ENCODE assay signal across 2 cellular contexts in the genomic region with DNA sequence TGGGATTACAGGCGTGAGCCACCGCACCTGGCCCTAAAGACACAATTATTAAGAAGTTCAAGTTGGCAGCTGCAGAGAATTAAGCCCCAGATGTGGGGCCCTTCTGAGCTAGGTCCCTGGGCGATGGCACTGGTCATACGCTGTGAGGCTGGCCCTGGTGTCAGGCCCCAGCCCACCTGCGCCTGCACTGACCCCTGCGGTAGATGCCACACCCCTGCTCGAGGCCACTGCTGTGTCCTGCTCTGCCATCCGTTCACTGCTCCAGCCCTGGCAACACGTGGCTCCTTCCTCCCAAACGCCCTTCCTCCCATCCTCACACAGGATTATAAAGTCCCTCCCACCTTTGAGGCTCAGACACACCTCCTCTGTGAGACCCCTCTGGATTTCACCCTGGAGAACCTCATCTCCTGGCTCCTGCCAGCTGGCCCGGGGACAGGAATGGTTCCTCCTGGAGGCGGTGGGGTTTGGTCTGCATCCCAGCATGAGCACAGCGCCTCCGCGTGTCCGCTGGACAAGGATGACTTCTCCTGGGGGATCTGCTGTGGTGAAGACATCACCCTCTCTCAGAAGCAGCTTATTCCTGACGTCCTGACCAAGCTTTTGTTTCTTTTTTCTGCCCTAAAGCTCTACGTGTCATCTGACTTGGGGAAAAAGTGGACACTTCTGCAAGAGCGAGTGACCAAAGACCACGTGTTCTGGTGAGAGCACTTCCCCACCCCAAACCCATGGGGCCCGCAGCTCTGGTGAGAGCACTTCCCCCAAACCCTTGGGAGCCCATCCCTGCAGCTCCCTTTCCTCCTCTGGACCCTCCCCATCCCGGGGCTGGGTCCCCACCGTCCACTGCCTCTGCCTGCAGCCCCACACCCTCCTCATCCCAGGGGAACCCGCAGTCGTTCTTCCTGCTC.
TF ChIP-seq lines count a peak whose summit lies in the region.

No MANE protein-coding gene starts in this region.

TF ChIP-seq in IMR-90, 13 proteins besides CTCF, POLR2A, EP300 and RAD21:
- TF ChIP-seq NFE2L2 (IDR thresholded peaks at IDR 0.05; ENCODE audit: low read depth, low read length) (no peak), BHLHE40 (IDR thresholded peaks at IDR 0.05; ENCODE audit: low read depth, low read length) (no peak), FOS (IDR thresholded peaks at IDR 0.05; ENCODE audit: low read depth, low read length) (no peak), RCOR1 (IDR thresholded peaks at IDR 0.05; ENCODE audit: insufficient replicate concordance, low read length) (no peak), CEBPB (IDR thresholded peaks at IDR 0.05; ENCODE audit: low read depth, low read length) (no peak), MAFK (IDR thresholded peaks at IDR 0.05; ENCODE audit: low read depth, low read length) (no peak), SMC3 (IDR thresholded peaks at IDR 0.05; ENCODE audit: low read depth, low read length) (no peak), MAZ (IDR thresholded peaks at IDR 0.05; ENCODE audit: borderline replicate concordance, low read depth, low read length) (no peak), MXI1 (IDR thresholded peaks at IDR 0.05; ENCODE audit: borderline replicate concordance, low read depth, low read length) (no peak), RFX5 (IDR thresholded peaks at IDR 0.05; ENCODE audit: low read depth, low read length) (no peak), CHD1 (IDR thresholded peaks at IDR 0.05; ENCODE audit: low read depth, low read length) (no peak)
- TF ChIP-seq, protein P1, sequence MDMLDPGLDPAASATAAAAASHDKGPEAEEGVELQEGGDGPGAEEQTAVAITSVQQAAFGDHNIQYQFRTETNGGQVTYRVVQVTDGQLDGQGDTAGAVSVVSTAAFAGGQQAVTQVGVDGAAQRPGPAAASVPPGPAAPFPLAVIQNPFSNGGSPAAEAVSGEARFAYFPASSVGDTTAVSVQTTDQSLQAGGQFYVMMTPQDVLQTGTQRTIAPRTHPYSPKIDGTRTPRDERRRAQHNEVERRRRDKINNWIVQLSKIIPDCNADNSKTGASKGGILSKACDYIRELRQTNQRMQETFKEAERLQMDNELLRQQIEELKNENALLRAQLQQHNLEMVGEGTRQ (IDR thresholded peaks at IDR 0.05; ENCODE audit: low read depth, low read length): no peak
- TF ChIP-seq, protein P2, sequence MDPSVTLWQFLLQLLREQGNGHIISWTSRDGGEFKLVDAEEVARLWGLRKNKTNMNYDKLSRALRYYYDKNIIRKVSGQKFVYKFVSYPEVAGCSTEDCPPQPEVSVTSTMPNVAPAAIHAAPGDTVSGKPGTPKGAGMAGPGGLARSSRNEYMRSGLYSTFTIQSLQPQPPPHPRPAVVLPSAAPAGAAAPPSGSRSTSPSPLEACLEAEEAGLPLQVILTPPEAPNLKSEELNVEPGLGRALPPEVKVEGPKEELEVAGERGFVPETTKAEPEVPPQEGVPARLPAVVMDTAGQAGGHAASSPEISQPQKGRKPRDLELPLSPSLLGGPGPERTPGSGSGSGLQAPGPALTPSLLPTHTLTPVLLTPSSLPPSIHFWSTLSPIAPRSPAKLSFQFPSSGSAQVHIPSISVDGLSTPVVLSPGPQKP (IDR thresholded peaks at IDR 0.05; ENCODE audit: borderline replicate concordance, low read depth, low read length): no peak

TF ChIP-seq in K562, 482 proteins besides CTCF, POLR2A, EP300 and RAD21:
- TF ChIP-seq, protein P3, sequence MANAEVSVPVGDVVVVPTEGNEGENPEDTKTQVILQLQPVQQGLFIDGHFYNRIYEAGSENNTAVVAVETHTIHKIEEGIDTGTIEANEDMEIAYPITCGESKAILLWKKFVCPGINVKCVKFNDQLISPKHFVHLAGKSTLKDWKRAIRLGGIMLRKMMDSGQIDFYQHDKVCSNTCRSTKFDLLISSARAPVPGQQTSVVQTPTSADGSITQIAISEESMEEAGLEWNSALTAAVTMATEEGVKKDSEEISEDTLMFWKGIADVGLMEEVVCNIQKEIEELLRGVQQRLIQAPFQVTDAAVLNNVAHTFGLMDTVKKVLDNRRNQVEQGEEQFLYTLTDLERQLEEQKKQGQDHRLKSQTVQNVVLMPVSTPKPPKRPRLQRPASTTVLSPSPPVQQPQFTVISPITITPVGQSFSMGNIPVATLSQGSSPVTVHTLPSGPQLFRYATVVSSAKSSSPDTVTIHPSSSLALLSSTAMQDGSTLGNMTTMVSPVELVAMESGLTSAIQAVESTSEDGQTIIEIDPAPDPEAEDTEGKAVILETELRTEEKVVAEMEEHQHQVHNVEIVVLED (CRISPR knock-in tag; IDR thresholded peaks at IDR 0.05): no peak
- TF ChIP-seq ZBTB7A (IDR thresholded peaks at IDR 0.05; ENCODE audit: borderline replicate concordance, control insufficient read depth, low read depth, low read length) (no peak), PHB2 (IDR thresholded peaks at IDR 0.05; ENCODE audit: low read depth) (no peak), SP1 (CRISPR knock-in tag; IDR thresholded peaks at IDR 0.05) (no peak), ZC3H4 (CRISPR knock-in tag; IDR thresholded peaks at IDR 0.05; ENCODE audit: borderline replicate concordance) (no peak), ATF1 (CRISPR knock-in tag; IDR thresholded peaks at IDR 0.05) (no peak), ATF1 (tag; IDR thresholded peaks at IDR 0.05) (no peak), ZNF274 (IDR thresholded peaks at IDR 0.05; ENCODE audit: borderline replicate concordance, low read depth, low read length) (no peak), ZNF785 (CRISPR knock-in tag; IDR thresholded peaks at IDR 0.05) (no peak), MAFG (tag; conservative IDR thresholded peaks at IDR 0.05) (no peak)
- TF ChIP-seq, protein P4, sequence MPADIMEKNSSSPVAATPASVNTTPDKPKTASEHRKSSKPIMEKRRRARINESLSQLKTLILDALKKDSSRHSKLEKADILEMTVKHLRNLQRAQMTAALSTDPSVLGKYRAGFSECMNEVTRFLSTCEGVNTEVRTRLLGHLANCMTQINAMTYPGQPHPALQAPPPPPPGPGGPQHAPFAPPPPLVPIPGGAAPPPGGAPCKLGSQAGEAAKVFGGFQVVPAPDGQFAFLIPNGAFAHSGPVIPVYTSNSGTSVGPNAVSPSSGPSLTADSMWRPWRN (IDR thresholded peaks at IDR 0.05; ENCODE audit: low read depth): no peak
- TF ChIP-seq, protein P5, sequence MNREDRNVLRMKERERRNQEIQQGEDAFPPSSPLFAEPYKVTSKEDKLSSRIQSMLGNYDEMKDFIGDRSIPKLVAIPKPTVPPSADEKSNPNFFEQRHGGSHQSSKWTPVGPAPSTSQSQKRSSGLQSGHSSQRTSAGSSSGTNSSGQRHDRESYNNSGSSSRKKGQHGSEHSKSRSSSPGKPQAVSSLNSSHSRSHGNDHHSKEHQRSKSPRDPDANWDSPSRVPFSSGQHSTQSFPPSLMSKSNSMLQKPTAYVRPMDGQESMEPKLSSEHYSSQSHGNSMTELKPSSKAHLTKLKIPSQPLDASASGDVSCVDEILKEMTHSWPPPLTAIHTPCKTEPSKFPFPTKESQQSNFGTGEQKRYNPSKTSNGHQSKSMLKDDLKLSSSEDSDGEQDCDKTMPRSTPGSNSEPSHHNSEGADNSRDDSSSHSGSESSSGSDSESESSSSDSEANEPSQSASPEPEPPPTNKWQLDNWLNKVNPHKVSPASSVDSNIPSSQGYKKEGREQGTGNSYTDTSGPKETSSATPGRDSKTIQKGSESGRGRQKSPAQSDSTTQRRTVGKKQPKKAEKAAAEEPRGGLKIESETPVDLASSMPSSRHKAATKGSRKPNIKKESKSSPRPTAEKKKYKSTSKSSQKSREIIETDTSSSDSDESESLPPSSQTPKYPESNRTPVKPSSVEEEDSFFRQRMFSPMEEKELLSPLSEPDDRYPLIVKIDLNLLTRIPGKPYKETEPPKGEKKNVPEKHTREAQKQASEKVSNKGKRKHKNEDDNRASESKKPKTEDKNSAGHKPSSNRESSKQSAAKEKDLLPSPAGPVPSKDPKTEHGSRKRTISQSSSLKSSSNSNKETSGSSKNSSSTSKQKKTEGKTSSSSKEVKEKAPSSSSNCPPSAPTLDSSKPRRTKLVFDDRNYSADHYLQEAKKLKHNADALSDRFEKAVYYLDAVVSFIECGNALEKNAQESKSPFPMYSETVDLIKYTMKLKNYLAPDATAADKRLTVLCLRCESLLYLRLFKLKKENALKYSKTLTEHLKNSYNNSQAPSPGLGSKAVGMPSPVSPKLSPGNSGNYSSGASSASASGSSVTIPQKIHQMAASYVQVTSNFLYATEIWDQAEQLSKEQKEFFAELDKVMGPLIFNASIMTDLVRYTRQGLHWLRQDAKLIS (CRISPR knock-in tag; IDR thresholded peaks at IDR 0.05): no peak
